Comparison of ENCODE assay signal across 8 cellular contexts in genomic region chr19:54162241-54162805, GRCh38. TPM values are rescaled to one million over a fixed set of nuclear protein-coding genes. Genes with fewer than 3 reads are reported as not detected.
DNase-seq lines count a peak whose midpoint lies in the region; TF ChIP-seq lines count a peak whose summit lies in the region.

No MANE protein-coding gene starts in this region.

- TF ChIP-seq CTCF in dorsolateral prefrontal cortex (IDR thresholded peaks at IDR 0.05 in 54 of 56, conservative IDR thresholded peaks at IDR 0.05 in 2 of 56; ENCODE audit: low read depth in 1 of 56, partially characterized antibody in 56 of 56), result no peak

- intact Hi-C loops in dorsolateral prefrontal cortex (cut with DNase I), result loop anchor here in 1 of 2 donors (1.0 kb wide), 1 partner anchor 67 kb away; no protein-coding TSS in a partner anchor

- DNase-seq in ELR (ENCODE audit: low read depth), result peak; percentile 59
- peak; percentile 55 for DNase-seq in NCI-H226
- DNase-seq in activated CD4-positive, alpha-beta T cell treated with anti-CD3 and anti-CD28 coated beads, Interleukin-2, amount 50 U/mL, for 1 hour, result peak; percentile 80
- DNase-seq in dorsolateral prefrontal cortex, result peak in 3 of 10 donors; percentile 35 to 52 (median 37)
- DNase-seq in lung microvascular endothelial cell (ENCODE audit: low read depth in 2 of 2), result peak; percentile 76 to 79
- DNase-seq in stimulated activated CD4-positive, alpha-beta T cell treated with anti-CD3 and anti-CD28 coated beads, TNF-alpha, amount 100 ng/mL, for 48 hours (ENCODE audit: low read depth in 3 of 3), result peak; percentile 58 to 86 (median 71)
- no peak for DNase-seq in H4 (ENCODE audit: low spot score)
- DNase-seq in amniotic stem cell (lab: John Stamatoyannopoulos, UW), result no peak

- H3K27ac ChIP-seq in dorsolateral prefrontal cortex, result peak overlapping the region in 1 of 59 donors; percentile 23

- peaks cover 0 to 5% (median 0%) of the 10 kb centered on the region in 45 donors for H3K27me3 ChIP-seq in dorsolateral prefrontal cortex

- H3K4me3 ChIP-seq in dorsolateral prefrontal cortex, result peak overlapping the region in 41 of 59 donors; percentile 6 to 89 (median 30)

RNA-seq across cellular contexts. Expression of gene LENG1, which starts 2.8 kb away (rescaled TPM):
- 1 to 10 TPM; 4.0 to 8.9 (median 6.2) TPM for total RNA-seq in dorsolateral prefrontal cortex
- total RNA-seq in lung microvascular endothelial cell, result 3.3 and 5.4 TPM in 2 replicates
- 15.6 and 18.4 TPM in 2 replicates for total RNA-seq in H4 (2014; rRNA removed; shearing (Covaris generic))

RNA-seq across cellular contexts. Expression of gene TMC4, which starts 10.6 kb away (rescaled TPM):
- total RNA-seq in dorsolateral prefrontal cortex (1 to 10 TPM in 94 of 120 experiments, under 1 TPM in 21, not detected in 5; 0.40 to 8.8 (median 1.9) TPM), lung microvascular endothelial cell (0.22 TPM in 1 of 2 replicates, not detected in the other)
- total RNA-seq in H4 (2014; rRNA removed; shearing (Covaris generic)), result not detected in 2 replicates

RNA-seq across cellular contexts. Expression of gene CNOT3, which starts 24.8 kb away (rescaled TPM):
- total RNA-seq in dorsolateral prefrontal cortex (10 to 100 TPM; 29.1 to 60.7 (median 39.7) TPM), lung microvascular endothelial cell (4.1 and 4.8 TPM in 2 replicates)
- 18.6 and 27.5 TPM in 2 replicates for total RNA-seq in H4 (2014; rRNA removed; shearing (Covaris generic))

RNA-seq across cellular contexts. Expression of gene MBOAT7, which starts 27.1 kb away (rescaled TPM):
- total RNA-seq in dorsolateral prefrontal cortex, result 100 to 1,000 TPM in 119 of 120 experiments, 10 to 100 TPM in 1; 70.2 to 312 (median 183) TPM
- total RNA-seq in lung microvascular endothelial cell, result 9.5 and 19.4 TPM in 2 replicates
- total RNA-seq in H4 (2014; rRNA removed; shearing (Covaris generic)), result 88.1 and 139 TPM in 2 replicates

RNA-seq across cellular contexts. Expression of gene TSEN34, which starts 28.8 kb away (rescaled TPM):
- total RNA-seq in dorsolateral prefrontal cortex, result 10 to 100 TPM; 12.2 to 25.3 (median 17.5) TPM
- total RNA-seq in lung microvascular endothelial cell, result 35.1 and 38.8 TPM in 2 replicates
- 166 and 167 TPM in 2 replicates for total RNA-seq in H4 (2014; rRNA removed; shearing (Covaris generic))

Comparison
In these comparisons a context has a peak if more than half of its experiments do, and no peak if none do; other contexts are left out.
1. DNase-seq: peak in ELR (single experiment), NCI-H226 (single experiment), activated CD4-positive, alpha-beta T cell treated with anti-CD3 and anti-CD28 coated beads, Interleukin-2, amount 50 U/mL, for 1 hour (single experiment), lung microvascular endothelial cell (2 of 2) and stimulated activated CD4-positive, alpha-beta T cell treated with anti-CD3 and anti-CD28 coated beads, TNF-alpha, amount 100 ng/mL, for 48 hours (3 of 3); none in H4 (single experiment) and amniotic stem cell (single experiment).